ENCODE assay signal across 8 cellular contexts in genomic region chr6:12012231-12012565, GRCh38. TPM values are rescaled to one million over a fixed set of nuclear protein-coding genes. Genes with fewer than 3 reads are reported as not detected.
DNase-seq lines count a peak whose midpoint lies in the region; ATAC-seq and TF ChIP-seq lines count a peak whose summit lies in the region.

HIVEP1 (plus strand) TSS chr6:12012312; CDS start chr6:12015629, 3,317 bp downstream.

- peak in 2 of 4 experiments; percentile 2 to 4 for ATAC-seq in T-cell (replicated peaks in 1 of 4)

- H3K4me1 Mint-ChIP-seq in CD14-positive monocyte (peaks cover 35% of the 10 kb centered on the region), T-cell (peaks cover 59 to 72% (median 63%) of the 10 kb centered on the region in 3 donors)

- H3K36me3 Mint-ChIP-seq in CD14-positive monocyte (peaks cover 25% of the 10 kb centered on the region in 2 donors), T-cell (peaks cover 25% of the 10 kb centered on the region)

- peak within 1 kb of the TSS; percentile 94 for H3K27ac ChIP-seq in mesodermal cell (ENCODE audit: low read depth, low read length, severe bottlenecking)
- H3K27ac ChIP-seq in thymus (ENCODE audit: low read depth), result peak within 1 kb of the TSS; percentile 90

- H3K27ac Mint-ChIP-seq in CD14-positive monocyte, result peak within 1 kb of the TSS; percentile 85 to 98 (median 96)
- H3K27ac Mint-ChIP-seq in T-cell, result peak within 1 kb of the TSS; percentile 96 to 97

- TF ChIP-seq CTCF in CD14-positive monocyte (IDR thresholded peaks at IDR 0.05) (no peak), HFF-Myc (IDR thresholded peaks at IDR 0.05; ENCODE audit: low read depth, low read length, missing control alignments) (no peak)

- H3K4me1 ChIP-seq in endocrine pancreas (ENCODE audit: control insufficient read depth, insufficient read depth, low read length), result peaks cover 8% of the 10 kb centered on the region
- H3K4me1 ChIP-seq in mesodermal cell (ENCODE audit: control insufficient read depth, insufficient read depth, low read length, poor library complexity, severe bottlenecking), result peaks cover 13% of the 10 kb centered on the region
- H3K4me1 ChIP-seq in thymus (ENCODE audit: control insufficient read depth, insufficient read depth, low read length), result peaks cover 9% of the 10 kb centered on the region

- H3K9me3 Mint-ChIP-seq in CD14-positive monocyte (peaks cover 0 to 10% (median 5%) of the 10 kb centered on the region in 7 donors), T-cell (peaks cover 0 to 5% (median 0%) of the 10 kb centered on the region in 3 donors)

- DNase-seq in CD14-positive monocyte (ENCODE audit: low spot score), result no peak
- no peak for DNase-seq in HFF-Myc (ENCODE audit: extremely low read depth, low read depth)
- peak in 1 of 34 experiments; percentile 26 for DNase-seq in T-cell
- no peak for DNase-seq in NCI-H69 (lab: John Stamatoyannopoulos, UW)
- no peak for DNase-seq in NCI-H446 treated with DMSO at 0.1 percent for 48 hours (lab: John Stamatoyannopoulos, UW)

- CTCF ChIA-PET in T-cell (lab: Charles Lee), result interaction anchor here in 1 of 2 donors (0.6 to 0.7 kb wide), 3 partner anchors 18 to 278 kb away, joined by 3 to 7 read pairs (median 4); partner anchors contain the start of gene EDN1

- WGBS in mesodermal cell (ENCODE audit: insufficient coverage in 2 of 2), 2 experiments, result 0% methylated on average over 16 of the region's 46 CpGs; no CpG with 5 or more reads in 1 of the 2 experiments
- under 1% methylated on average over 46 of the region's 46 CpGs for WGBS in thymus

- H3K4me3 ChIP-seq in HFF-Myc (replicated peaks; ENCODE audit: low read depth, low read length) (peak within 1 kb of the TSS; percentile 63), endocrine pancreas (ENCODE audit: control insufficient read depth, insufficient read depth, low read length) (peak within 1 kb of the TSS; percentile 97), mesodermal cell (ENCODE audit: extremely low read depth, insufficient read depth, low read length, poor library complexity, severe bottlenecking) (peak within 1 kb of the TSS; percentile 84), thymus (ENCODE audit: low read length) (peak within 1 kb of the TSS; percentile 81)

- H3K4me3 Mint-ChIP-seq in CD14-positive monocyte, result peak within 1 kb of the TSS; percentile 96 to 99
- peak within 1 kb of the TSS; percentile 93 to 100 (median 95) for H3K4me3 Mint-ChIP-seq in T-cell

- H3K27me3 ChIP-seq in endocrine pancreas (ENCODE audit: control insufficient read depth, insufficient read depth, low read length), result no peaks in the 10 kb centered on the region
- H3K27me3 ChIP-seq in thymus (ENCODE audit: control insufficient read depth, insufficient read depth), result no peaks in the 10 kb centered on the region

- peak within 1 kb of the TSS; percentile 65 for H3K9ac ChIP-seq in endocrine pancreas (ENCODE audit: control insufficient read depth, insufficient read depth, low read length)

- POLR2A ChIA-PET in T-cell (lab: Charles Lee), result interaction anchor here (0.5 to 0.7 kb wide), 4 partner anchors 18 to 112 kb away, joined by 4 to 6 read pairs (median 5); no protein-coding TSS in a partner anchor

- H3K36me3 ChIP-seq in endocrine pancreas (ENCODE audit: control insufficient read depth, insufficient read depth, low read length), result no peaks in the 10 kb centered on the region
- H3K36me3 ChIP-seq in mesodermal cell (ENCODE audit: control insufficient read depth, insufficient read depth, low read length), result peaks cover 29% of the 10 kb centered on the region
- no peaks in the 10 kb centered on the region for H3K36me3 ChIP-seq in thymus (ENCODE audit: control insufficient read depth, insufficient read depth)

- intact Hi-C loops in CD14-positive monocyte (cut with micrococcal nuclease), result loop anchor here (5.0 kb wide), 1 partner anchor 35 kb away; no protein-coding TSS in a partner anchor

- H3K27me3 Mint-ChIP-seq in CD14-positive monocyte (ENCODE audit: low read depth in 3 of 3) (peaks cover 1 to 5% (median 5%) of the 10 kb centered on the region in 3 donors), T-cell (no peaks in the 10 kb centered on the region)

- H3K9me3 ChIP-seq in endocrine pancreas (ENCODE audit: control insufficient read depth, low read length) (no peaks in the 10 kb centered on the region), mesodermal cell (ENCODE audit: control insufficient read depth, low read length) (peaks cover 6% of the 10 kb centered on the region), thymus (ENCODE audit: control insufficient read depth) (peaks cover under 1% of the 10 kb centered on the region)

RNA-seq across cellular contexts. Expression of gene HIVEP1, which starts in this region (rescaled TPM):
- 1 to 10 TPM; 1.7 to 2.7 TPM for polyA plus RNA-seq in CD14-positive monocyte
- 10 to 100 TPM; 20.0 to 73.1 (median 29.5) TPM for total RNA-seq in T-cell
- polyA plus RNA-seq in mesodermal cell (2013, experiment 1 of 2), result 14.7 TPM
- polyA plus RNA-seq in mesodermal cell (2013, experiment 2 of 2), result 11.8 TPM
- polyA plus RNA-seq in thymus, result 8.7 TPM
